ENCODE assay signal across 8 cellular contexts in genomic region chr2:28752608-28752984, GRCh38. TPM values are rescaled to one million over a fixed set of nuclear protein-coding genes. Genes with fewer than 3 reads are reported as not detected.
A peak's percentile ranks its signal among the peaks of the same experiment; 100 is the strongest.
DNase-seq lines count a peak whose midpoint lies in the region; ATAC-seq and TF ChIP-seq lines count a peak whose summit lies in the region.

No MANE protein-coding gene starts in this region.

- H3K27me3 ChIP-seq in iPS-15b (ENCODE audit: control insufficient read depth, insufficient read depth, low read length), result peaks cover 3% of the 10 kb centered on the region

- no peaks in the 10 kb centered on the region for H3K9me3 ChIP-seq in iPS-15b (ENCODE audit: control insufficient read depth, insufficient read depth, low read length)

- H3K4me1 ChIP-seq in iPS-15b (ENCODE audit: control insufficient read depth, insufficient read depth, low read length), result peaks cover 11% of the 10 kb centered on the region

- peaks cover 2% of the 10 kb centered on the region for H3K36me3 ChIP-seq in iPS-15b (ENCODE audit: control insufficient read depth, insufficient read depth, low read length)

- no peak for TF ChIP-seq CTCF in activated CD8-positive, alpha-beta T cell treated with anti-CD3 and anti-CD28 coated beads for 36 hours (IDR thresholded peaks at IDR 0.05)

- ATAC-seq in activated CD4-positive, alpha-beta T cell treated with anti-CD3 and anti-CD28 coated beads for 36 hours, result no peak
- ATAC-seq in activated CD8-positive, alpha-beta T cell treated with anti-CD3 and anti-CD28 coated beads for 36 hours, result no peak
- ATAC-seq in stimulated activated memory B cell treated with anti-CD40 and anti-IgM and Interleukin-4, amounts not matched to agents 10 μg/mL and 1 μg/mL and 100 μg/mL, for 72 hours, result no peak
- no peak for ATAC-seq in HG03139 (IDR thresholded peaks at IDR 0.05; ENCODE audit: unreplicated experiment)

- H3K36me3 Mint-ChIP-seq in activated CD4-positive, alpha-beta T cell treated with anti-CD3 and anti-CD28 coated beads for 36 hours (ENCODE audit: low read depth), result peaks cover 28% of the 10 kb centered on the region
- peaks cover 33% of the 10 kb centered on the region for H3K36me3 Mint-ChIP-seq in activated CD8-positive, alpha-beta T cell treated with anti-CD3 and anti-CD28 coated beads for 36 hours (ENCODE audit: low read depth)
- peaks cover 11% of the 10 kb centered on the region for H3K36me3 Mint-ChIP-seq in stimulated activated memory B cell treated with anti-CD40 and anti-IgM and Interleukin-4, amounts not matched to agents 10 μg/mL and 1 μg/mL and 100 μg/mL, for 72 hours

- H3K27me3 Mint-ChIP-seq in activated CD4-positive, alpha-beta T cell treated with anti-CD3 and anti-CD28 coated beads for 36 hours, result no peaks in the 10 kb centered on the region
- no peaks in the 10 kb centered on the region for H3K27me3 Mint-ChIP-seq in activated CD8-positive, alpha-beta T cell treated with anti-CD3 and anti-CD28 coated beads for 36 hours
- no peaks in the 10 kb centered on the region for H3K27me3 Mint-ChIP-seq in stimulated activated memory B cell treated with anti-CD40 and anti-IgM and Interleukin-4, amounts not matched to agents 10 μg/mL and 1 μg/mL and 100 μg/mL, for 72 hours

- peak overlapping the region; percentile 90 for H3K4me3 Mint-ChIP-seq in activated CD4-positive, alpha-beta T cell treated with anti-CD3 and anti-CD28 coated beads for 36 hours
- H3K4me3 Mint-ChIP-seq in activated CD8-positive, alpha-beta T cell treated with anti-CD3 and anti-CD28 coated beads for 36 hours, result peak overlapping the region; percentile 94
- H3K4me3 Mint-ChIP-seq in stimulated activated memory B cell treated with anti-CD40 and anti-IgM and Interleukin-4, amounts not matched to agents 10 μg/mL and 1 μg/mL and 100 μg/mL, for 72 hours, result peak overlapping the region; percentile 98

- peak overlapping the region; percentile 64 for H3K4me3 ChIP-seq in iPS-15b (ENCODE audit: low read depth, low read length)

- peaks cover 63% of the 10 kb centered on the region for H3K4me1 Mint-ChIP-seq in activated CD4-positive, alpha-beta T cell treated with anti-CD3 and anti-CD28 coated beads for 36 hours
- H3K4me1 Mint-ChIP-seq in activated CD8-positive, alpha-beta T cell treated with anti-CD3 and anti-CD28 coated beads for 36 hours (ENCODE audit: low read depth), result peaks cover 64% of the 10 kb centered on the region
- peaks cover 67% of the 10 kb centered on the region for H3K4me1 Mint-ChIP-seq in stimulated activated memory B cell treated with anti-CD40 and anti-IgM and Interleukin-4, amounts not matched to agents 10 μg/mL and 1 μg/mL and 100 μg/mL, for 72 hours

- intact Hi-C loops in activated CD4-positive, alpha-beta T cell treated with anti-CD3 and anti-CD28 coated beads for 36 hours (cut with DNase I, micrococcal nuclease), result loop anchor here (1.0 to 5.0 kb wide), 4 partner anchors 142 to 360 kb away; partner anchors contain the start of genes FOSL2 (in 1 of the 2) and WDR43 (in 1 of the 2)
- intact Hi-C loops in activated CD8-positive, alpha-beta T cell treated with anti-CD3 and anti-CD28 coated beads for 36 hours (cut with micrococcal nuclease), result loop anchor here (2.0 to 5.0 kb wide), 2 partner anchors 140 to 186 kb away; no protein-coding TSS in a partner anchor

- peak overlapping the region; percentile 85 for H3K27ac Mint-ChIP-seq in activated CD4-positive, alpha-beta T cell treated with anti-CD3 and anti-CD28 coated beads for 36 hours
- peak overlapping the region; percentile 96 for H3K27ac Mint-ChIP-seq in activated CD8-positive, alpha-beta T cell treated with anti-CD3 and anti-CD28 coated beads for 36 hours
- peak overlapping the region; percentile 97 for H3K27ac Mint-ChIP-seq in stimulated activated memory B cell treated with anti-CD40 and anti-IgM and Interleukin-4, amounts not matched to agents 10 μg/mL and 1 μg/mL and 100 μg/mL, for 72 hours

- POLR2A ChIA-PET in activated CD4-positive, alpha-beta T cell treated with anti-CD3 and anti-CD28 coated beads for 36 hours (lab: Charles Lee), result interaction anchor here (0.5 to 2.4 kb wide), 6 partner anchors 9 to 998 kb away, joined by 3 to 10 read pairs (median 6); partner anchors contain the start of gene TRMT61B
- POLR2A ChIA-PET in activated CD8-positive, alpha-beta T cell treated with anti-CD3 and anti-CD28 coated beads for 36 hours (lab: Charles Lee), result interaction anchor here (0.7 to 2.7 kb wide), 13 partner anchors 15 to 169 kb away, joined by 3 to 14 read pairs (median 4); partner anchors contain the start of gene WDR43

- no peaks in the 10 kb centered on the region for H3K9me3 Mint-ChIP-seq in activated CD4-positive, alpha-beta T cell treated with anti-CD3 and anti-CD28 coated beads for 36 hours (ENCODE audit: low read depth)
- no peaks in the 10 kb centered on the region for H3K9me3 Mint-ChIP-seq in activated CD8-positive, alpha-beta T cell treated with anti-CD3 and anti-CD28 coated beads for 36 hours
- no peaks in the 10 kb centered on the region for H3K9me3 Mint-ChIP-seq in stimulated activated memory B cell treated with anti-CD40 and anti-IgM and Interleukin-4, amounts not matched to agents 10 μg/mL and 1 μg/mL and 100 μg/mL, for 72 hours

- peak overlapping the region; percentile 90 for H3K9ac ChIP-seq in iPS-15b (ENCODE audit: low read depth, low read length)

- CTCF ChIA-PET in activated CD4-positive, alpha-beta T cell treated with anti-CD3 and anti-CD28 coated beads for 36 hours (lab: Charles Lee), result interaction anchor here (1.0 to 7.7 kb wide), 6 partner anchors 10 to 186 kb away, joined by 3 to 43 read pairs (median 6); no protein-coding TSS in a partner anchor
- CTCF ChIA-PET in activated CD8-positive, alpha-beta T cell treated with anti-CD3 and anti-CD28 coated beads for 36 hours (lab: Charles Lee), result interaction anchor here (0.6 to 14.7 kb wide), 4 partner anchors 9 to 185 kb away, joined by 3 to 156 read pairs (median 6); no protein-coding TSS in a partner anchor

- DNase-seq in activated CD4-positive, alpha-beta T cell treated with anti-CD3 and anti-CD28 coated beads for 36 hours, result no peak
- no peak for DNase-seq in activated CD4-positive, alpha-beta T cell treated with anti-CD3 and anti-CD28 coated beads for 4 hours
- DNase-seq in activated CD8-positive, alpha-beta T cell treated with anti-CD3 and anti-CD28 coated beads for 36 hours, result no peak
- no peak for DNase-seq in NCI-H69 (lab: John Stamatoyannopoulos, UW)
- no peak for DNase-seq in stimulated activated CD4-positive, alpha-beta T cell treated with anti-CD3 and anti-CD28 coated beads, Interleukin-4, amount 100 ng/mL, for 24 hours

RNA-seq across cellular contexts. Expression of gene PPP1CB, which starts 1.0 kb away (rescaled TPM):
- total RNA-seq in activated CD4-positive, alpha-beta T cell treated with anti-CD3 and anti-CD28 coated beads for 36 hours, result 100 to 1,000 TPM; 153 to 213 TPM
- total RNA-seq in activated CD8-positive, alpha-beta T cell treated with anti-CD3 and anti-CD28 coated beads for 36 hours, result 100 to 1,000 TPM; 206 to 216 TPM

RNA-seq across cellular contexts. Expression of gene SPDYA, which starts 58.0 kb away (rescaled TPM):
- 1 to 10 TPM in 1 of 2 experiments, under 1 TPM in 1; 0.93 to 1.2 TPM for total RNA-seq in activated CD4-positive, alpha-beta T cell treated with anti-CD3 and anti-CD28 coated beads for 36 hours
- 1 to 10 TPM; 1.3 to 1.4 TPM for total RNA-seq in activated CD8-positive, alpha-beta T cell treated with anti-CD3 and anti-CD28 coated beads for 36 hours
